8 cellular contexts compared by ENCODE assay signal in the genomic region with DNA sequence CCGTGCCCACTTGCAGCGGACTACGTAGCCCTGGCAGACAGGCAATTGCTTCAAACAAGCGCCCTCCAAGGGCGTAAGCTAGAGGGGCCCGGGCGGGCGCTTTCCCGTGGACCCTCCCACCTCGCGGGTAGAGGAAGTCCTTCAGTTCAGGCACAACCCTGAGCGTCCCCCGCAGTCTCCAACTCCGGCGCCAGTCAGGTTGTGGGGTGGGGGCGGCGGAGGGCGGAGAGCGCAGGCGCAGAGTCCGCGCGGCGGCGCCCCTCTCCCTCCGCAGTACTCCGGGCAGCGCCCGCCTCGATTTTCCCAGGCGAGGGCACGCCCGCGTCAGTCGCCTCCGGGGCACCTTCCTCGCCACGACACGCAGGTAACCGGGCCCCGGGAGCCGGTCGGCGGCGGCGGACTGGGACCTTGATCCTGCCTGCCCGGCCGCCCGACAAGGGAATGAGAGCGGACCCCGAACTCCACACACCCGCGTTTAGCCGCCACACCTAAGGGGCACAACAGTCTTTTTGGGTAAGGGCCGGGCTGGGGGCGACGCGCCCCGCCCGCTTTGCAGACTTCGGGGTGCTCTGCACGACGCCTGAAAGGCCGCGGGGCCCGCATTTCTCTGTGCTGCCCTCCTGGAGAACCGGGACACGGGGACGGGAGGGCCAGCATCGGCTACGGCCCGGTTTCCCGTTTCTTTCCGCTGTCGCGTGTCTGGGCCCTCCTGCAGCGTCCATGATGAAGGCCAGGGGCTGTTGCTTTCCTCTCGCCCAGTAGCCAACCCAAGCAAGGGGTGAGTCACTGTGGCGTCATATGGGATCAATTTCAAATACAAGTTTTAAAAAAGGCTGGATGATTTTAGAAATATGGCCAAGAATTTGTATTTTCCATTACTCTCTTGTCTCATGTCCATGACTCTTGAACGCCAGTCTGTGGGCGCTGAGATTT. TPM values are rescaled to one million over a fixed set of nuclear protein-coding genes. Genes with fewer than 3 reads are reported as not detected.
A peak's percentile ranks its signal among the peaks of the same experiment; 100 is the strongest.
DNase-seq lines count a peak whose midpoint lies in the region; ATAC-seq and TF ChIP-seq lines count a peak whose summit lies in the region.

TSS of gene SLC35G2 (plus strand) at position 276 of the 933 bp plus-strand sequence. CDS start 35,335 bp downstream, outside the sequence.

- ATAC-seq in Right ventricle myocardium superior (ENCODE audit: poor library complexity): peak; percentile 81
- peak; percentile 83 for ATAC-seq in omental fat pad (ENCODE audit: low FRiP score)
- peak; percentile 90 for ATAC-seq in aorta (ENCODE audit: low FRiP score)

- TF ChIP-seq CTCF in RWPE1 (conservative IDR thresholded peaks at IDR 0.05; ENCODE audit: low read depth) (no peak), adrenal gland (IDR thresholded peaks at IDR 0.05) (no peak), omental fat pad (IDR thresholded peaks at IDR 0.05) (no peak)

- H3K4me1 ChIP-seq in HUES6 (ENCODE audit: control insufficient read depth, insufficient read depth, low read length) (peaks cover 18% of the 10 kb centered on the region), adrenal gland (replicated peaks in 1 of 2) (peaks cover 0 to 22% of the 10 kb centered on the region in 2 donors), aorta (ENCODE audit: control insufficient read depth in 1 of 2, insufficient read depth in 2 of 2, low read length in 2 of 2) (no peaks in the 10 kb centered on the region)

- peak within 1 kb of the TSS; percentile 54 for H3K9ac ChIP-seq in HUES6 (ENCODE audit: low read length)

- H3K27ac ChIP-seq in HUES6 (ENCODE audit: low read depth, low read length) (no peak within 1 kb of the TSS), RWPE1 (peak within 1 kb of the TSS; percentile 84), adrenal gland (peak within 1 kb of the TSS; percentile 88 to 99 (median 91)), aorta (ENCODE audit: low read depth in 1 of 2, low read length in 2 of 2) (no peak within 1 kb of the TSS)

- H3K36me3 ChIP-seq in HUES6 (ENCODE audit: control insufficient read depth, insufficient read depth, low read length) (no peaks in the 10 kb centered on the region), adrenal gland (replicated peaks in 1 of 2) (no peaks in the 10 kb centered on the region), aorta (ENCODE audit: control insufficient read depth in 1 of 2, insufficient read depth in 2 of 2, low read length in 1 of 2) (no peaks in the 10 kb centered on the region)

- H3K27me3 ChIP-seq in HUES6 (ENCODE audit: control insufficient read depth, insufficient read depth, low read length) (peaks cover 29% of the 10 kb centered on the region), adrenal gland (no peaks in the 10 kb centered on the region), aorta (ENCODE audit: control insufficient read depth in 1 of 2, insufficient read depth in 2 of 2, low read length in 1 of 2) (no peaks in the 10 kb centered on the region)

- intact Hi-C loops in adrenal gland (cut with DNase I): no loop called here
- intact Hi-C loops in Right ventricle myocardium superior (cut with DNase I): loop anchor here (5.0 kb wide), 1 partner anchor 193 kb away; no protein-coding TSS in a partner anchor
- intact Hi-C loops in aorta (cut with DNase I): loop anchor here in 1 of 2 donors (1.0 to 5.0 kb wide), 2 partner anchors 43 to 67 kb away; partner anchors contain the start of genes NCK1 and STAG1

- H3K4me3 ChIP-seq in HUES6 (ENCODE audit: low read depth, low read length) (peak within 1 kb of the TSS; percentile 74), adrenal gland (peak within 1 kb of the TSS; percentile 46 to 80 (median 60)), aorta (ENCODE audit: low read length in 2 of 2) (peak within 1 kb of the TSS; percentile 38 to 58)

- peak; percentile 32 to 69 for TF ChIP-seq POLR2A in adrenal gland (IDR thresholded peaks at IDR 0.05)

- CTCF ChIA-PET in RWPE1 (lab: Yijun Ruan, JAX): no interaction called here

- peak; percentile 88 for DNase-seq in ELR (ENCODE audit: low read depth)
- DNase-seq in RWPE1 (ENCODE audit: low spot score): peak; percentile 67
- peak; percentile 71 to 82 (median 78) for DNase-seq in adrenal gland
- peak; percentile 63 for DNase-seq in Right ventricle myocardium superior
- DNase-seq in omental fat pad (ENCODE audit: low spot score): peak; percentile 29
- DNase-seq in aorta: peak; percentile 61 to 84
- DNase-seq in NAMALWA (ENCODE audit: low spot score): no peak

- POLR2A ChIA-PET in RWPE1 (lab: Yijun Ruan, JAX; ENCODE audit: low non-redundant PET): no interaction called here

- 0 to 3% (median 1%) methylated on average over 9 to 81 of the region's 81 CpGs for WGBS in adrenal gland, 4 donors
- WGBS in aorta, 2 donors: 1% methylated on average over 79 to 81 of the region's 81 CpGs

- H3K9me3 ChIP-seq in HUES6 (ENCODE audit: control insufficient read depth, insufficient read depth, low read depth, low read length): 0 out of 2 replicates have a peak, but pooled peaks cover 4% of the 10 kb centered on the region
- H3K9me3 ChIP-seq in adrenal gland (replicated peaks in 1 of 3): no peaks in the 10 kb centered on the region
- no peaks in the 10 kb centered on the region for H3K9me3 ChIP-seq in aorta (ENCODE audit: control insufficient read depth, low read length)

RNA-seq across cellular contexts. Expression of gene SLC35G2, which starts in this region (rescaled TPM):
- total RNA-seq in adrenal gland (10 to 100 TPM in 7 of 8 donors, 1 to 10 TPM in 1; 8.4 to 35.9 (median 16.8) TPM), Right ventricle myocardium superior (1.8 TPM), omental fat pad (10 to 100 TPM in 3 of 4 donors, 1 to 10 TPM in 1; 9.1 to 27.8 (median 11.6) TPM), aorta (10 to 100 TPM in 1 of 2 donors, 1 to 10 TPM in 1; 7.5 to 13.1 TPM)
- polyA plus RNA-seq in adrenal gland (10 to 100 TPM in 2 of 3 donors, 1 to 10 TPM in 1; 6.4 to 38.0 (median 16.9) TPM), aorta (1 to 10 TPM; 1.1 to 2.3 TPM)

Comparison
In these comparisons a context has a peak if more than half of its experiments do, and no peak if none do; other contexts are left out.
1. H3K27ac ChIP-seq: peak in RWPE1 (single experiment) and adrenal gland (5 of 5); none in HUES6 (single experiment) and aorta (0 of 2).
2. Peak in every context shown above with its lines, with median percentiles within 50 percentile points of each other: H3K4me3 ChIP-seq and ATAC-seq.